Comparison of ENCODE assay signal across 1 cellular context in the genomic region with DNA sequence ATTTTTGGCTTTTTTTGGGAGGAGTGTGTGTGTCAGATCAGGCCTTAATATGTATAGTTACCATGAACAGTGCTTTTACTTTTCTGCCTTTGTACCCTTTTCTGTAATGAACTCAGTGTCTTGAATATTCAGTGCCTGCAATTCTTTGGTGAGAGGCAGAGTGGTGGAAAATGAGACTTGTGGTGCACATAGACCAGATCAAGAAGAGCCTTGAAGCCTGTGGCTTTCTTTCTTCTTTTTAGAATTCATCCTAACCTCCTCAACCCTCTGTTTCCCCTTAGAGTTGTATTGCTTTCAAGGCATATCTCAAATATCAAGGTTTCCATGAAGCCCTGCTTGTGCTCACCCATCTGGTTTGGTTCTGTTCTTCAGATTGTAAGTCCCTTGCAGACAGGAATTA.
TF ChIP-seq lines count a peak whose summit lies in the region.

No MANE protein-coding gene starts in this region.

TF ChIP-seq in HEK293T, 16 proteins besides CTCF, POLR2A, EP300 and RAD21 (continued from another document):
- no peak for TF ChIP-seq HDGF (IDR thresholded peaks at IDR 0.05; ENCODE audit: borderline replicate concordance)
- no peak for TF ChIP-seq BHLHE40 (IDR thresholded peaks at IDR 0.05; ENCODE audit: borderline replicate concordance)
- no peak for TF ChIP-seq FOXA1 (IDR thresholded peaks at IDR 0.05)
- TF ChIP-seq FOXM1 (IDR thresholded peaks at IDR 0.05; ENCODE audit: borderline replicate concordance) = no peak
- TF ChIP-seq SP1 (IDR thresholded peaks at IDR 0.05) = no peak
